9 cellular contexts compared by ENCODE assay signal in the genomic region with DNA sequence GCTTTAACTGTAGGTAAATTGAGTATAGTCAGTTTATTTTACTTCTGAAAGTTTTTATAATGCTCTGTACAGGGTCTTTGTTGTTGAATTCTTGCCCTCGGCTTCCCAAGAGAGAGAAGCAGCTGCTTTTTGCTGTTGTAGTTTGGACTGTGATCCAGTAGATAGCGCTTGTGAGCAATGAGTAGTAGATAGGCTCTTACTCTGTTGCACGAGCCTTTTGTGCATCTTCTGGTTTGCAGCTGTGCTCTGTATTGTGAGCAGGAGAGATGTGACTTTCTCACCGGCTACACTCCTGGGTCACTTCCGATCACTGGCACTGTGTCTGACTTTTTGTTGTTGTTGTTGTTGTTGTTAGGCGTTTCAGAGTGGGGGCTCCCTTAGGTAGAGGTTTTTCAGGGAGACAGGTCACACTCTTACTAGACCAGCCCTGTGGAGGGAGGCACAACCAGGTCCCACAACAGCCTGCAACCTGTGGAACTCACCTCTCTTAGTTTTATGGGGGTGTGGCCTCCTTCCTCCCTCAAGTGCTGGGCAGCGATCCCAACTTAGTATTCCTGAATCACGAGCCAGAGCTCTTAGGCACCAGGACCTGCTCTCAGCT.
DNase-seq lines count a peak whose midpoint lies in the region; ATAC-seq and TF ChIP-seq lines count a peak whose summit lies in the region.
"Had no signal": no experiment of that assay in that cellular context is flagged by ENCODE, and none has a peak within 500 bp of the region (broad histone marks: within the 10 kb centered on the region; RNA-seq: fewer than 3 reads in every experiment).

No MANE protein-coding gene starts in this region.

- no peak overlapping the region for H3K9ac ChIP-seq in SK-N-MC (ENCODE audit: insufficient read length)

- H3K27ac ChIP-seq in SK-N-MC: no peak overlapping the region

- H3K9me3 ChIP-seq in SK-N-MC (ENCODE audit: low read depth, low read length): no peaks in the 10 kb centered on the region

- TF ChIP-seq CTCF in GM20000 (IDR thresholded peaks at IDR 0.05; ENCODE audit: extremely low read depth, missing control alignments): peak; percentile 17

- DNase-seq in DMS53 (lab: John Stamatoyannopoulos, UW) (peak; percentile 73), GM20000 (ENCODE audit: low spot score) (peak; percentile 25), SK-N-MC (ENCODE audit: low read depth, low spot score) (peak; percentile 35), islet precursor cell (peak; percentile 64), T1000 (lab: John Stamatoyannopoulos, UW) (no peak), NCI-H2029 (lab: John Stamatoyannopoulos, UW) (no peak)
- no peak for DNase-seq in stimulated activated CD4-positive, alpha-beta T cell treated with anti-CD3 and anti-CD28 coated beads, Interleukin-4, amount 100 ng/mL, for 24 hours

- peak; percentile 91 for ATAC-seq in HG03469 (IDR thresholded peaks at IDR 0.05; ENCODE audit: unreplicated experiment)
- ATAC-seq: K562 had no signal

- no peak overlapping the region for H3K4me3 ChIP-seq in SK-N-MC
- H3K4me3 ChIP-seq: K562 had no signal

- H3K36me3 ChIP-seq in SK-N-MC (ENCODE audit: insufficient read depth, low read length): no peaks in the 10 kb centered on the region

Comparison
In these comparisons a context has a peak if more than half of its experiments do, and no peak if none do; other contexts are left out.
1. DNase-seq: peak in DMS53 (single experiment), GM20000 (single experiment), SK-N-MC (single experiment) and islet precursor cell (single experiment); none in T1000 (single experiment), NCI-H2029 (single experiment) and stimulated activated CD4-positive, alpha-beta T cell treated with anti-CD3 and anti-CD28 coated beads, Interleukin-4, amount 100 ng/mL, for 24 hours (single experiment).